ENCODE assay signal across 8 cellular contexts in the genomic region with DNA sequence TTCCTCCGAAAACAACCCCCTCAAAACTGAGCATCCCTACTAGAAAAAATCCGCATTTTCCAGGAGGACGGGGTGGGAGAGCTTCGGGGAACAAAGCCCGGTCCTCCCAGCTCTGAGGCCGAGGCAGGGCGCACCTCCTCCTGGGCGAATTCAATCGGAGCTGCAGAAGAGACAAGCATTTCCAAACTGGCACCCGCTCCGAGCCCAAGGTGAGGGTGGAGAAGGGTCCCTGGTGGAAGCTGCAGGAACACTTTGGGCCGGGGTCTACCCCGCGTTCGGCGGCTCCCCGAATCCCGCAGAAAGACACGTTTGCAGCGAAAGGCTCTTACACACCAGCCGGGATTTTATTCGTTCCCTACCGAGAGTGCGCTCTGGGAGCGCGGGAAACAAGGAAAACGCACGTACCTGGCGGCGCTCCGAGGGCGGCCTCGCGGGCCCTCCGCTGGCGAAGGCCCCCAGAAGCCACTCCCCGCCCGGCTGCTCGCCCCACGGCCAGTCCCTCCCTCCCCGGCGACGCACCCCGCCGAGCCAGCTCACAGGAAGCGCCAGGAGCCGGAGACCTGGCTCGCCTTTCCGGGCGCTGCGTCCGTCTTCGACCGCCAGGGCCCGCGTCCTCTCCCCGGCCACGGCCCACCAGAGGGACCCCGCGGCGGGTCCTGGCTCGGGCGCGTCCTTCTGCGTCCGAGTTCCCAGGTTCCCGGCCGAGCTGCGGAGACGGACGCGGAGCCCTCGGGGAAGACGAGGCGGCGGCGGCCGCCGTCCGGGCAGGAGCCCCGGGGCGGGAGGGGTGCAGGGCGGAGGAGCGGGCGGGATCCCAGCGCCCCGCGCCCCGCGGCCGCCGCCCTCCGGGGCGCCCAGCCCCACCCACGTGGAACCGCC. TPM values are rescaled to one million over a fixed set of nuclear protein-coding genes. Genes with fewer than 3 reads are reported as not detected.
DNase-seq lines count a peak whose midpoint lies in the region; ATAC-seq and TF ChIP-seq lines count a peak whose summit lies in the region.

No MANE protein-coding gene starts in this region.

- H3K27me3 ChIP-seq in hepatocyte (no peaks in the 10 kb centered on the region), rectal smooth muscle tissue (ENCODE audit: control insufficient read depth, insufficient read depth, low read length) (no peaks in the 10 kb centered on the region)

- peak overlapping the region; percentile 97 for H3K9ac ChIP-seq in rectal smooth muscle tissue (ENCODE audit: low read length)

- H4K20me1 ChIP-seq in hepatocyte (ENCODE audit: insufficient read depth, poor library complexity, severe bottlenecking): no peaks in the 10 kb centered on the region

- no peak overlapping the region for H2AFZ ChIP-seq in hepatocyte

- H3K36me3 ChIP-seq in hepatocyte (replicated peaks; ENCODE audit: insufficient read depth, low read depth) (no peaks in the 10 kb centered on the region), rectal smooth muscle tissue (ENCODE audit: control insufficient read depth, insufficient read depth, low read length) (no peaks in the 10 kb centered on the region)

- ATAC-seq in GM21825 (IDR thresholded peaks at IDR 0.05; ENCODE audit: unreplicated experiment) (peak; percentile 37), HG03378 (IDR thresholded peaks at IDR 0.05; ENCODE audit: unreplicated experiment) (no peak)

- TF ChIP-seq CTCF in LNCaP clone FGC (IDR thresholded peaks at IDR 0.05; ENCODE audit: control insufficient read depth, extremely low read depth, insufficient read depth) (no peak), astrocyte of the spinal cord (IDR thresholded peaks at IDR 0.05; ENCODE audit: low read depth, low read length) (peak; percentile 40), hepatocyte (IDR thresholded peaks at IDR 0.05; ENCODE audit: poor library complexity) (peak; percentile 3)

- H3K4me1 ChIP-seq in hepatocyte (ENCODE audit: insufficient read depth) (peaks cover 25% of the 10 kb centered on the region), rectal smooth muscle tissue (ENCODE audit: control insufficient read depth, insufficient read depth, low read length) (peaks cover 9% of the 10 kb centered on the region)

- H3K9me2 ChIP-seq in hepatocyte (replicated peaks; ENCODE audit: insufficient read depth): no peaks in the 10 kb centered on the region

- H3K27ac ChIP-seq in hepatocyte: peak overlapping the region; percentile 99
- peak overlapping the region; percentile 97 for H3K27ac ChIP-seq in rectal smooth muscle tissue (ENCODE audit: low read depth, low read length)

- peak overlapping the region; percentile 92 for H3K4me2 ChIP-seq in hepatocyte

- no peaks in the 10 kb centered on the region for H3K9me3 ChIP-seq in hepatocyte (ENCODE audit: low read depth)

- H3K4me3 ChIP-seq in LNCaP clone FGC (ENCODE audit: low read depth, low read length): peak overlapping the region; percentile 96
- H3K4me3 ChIP-seq in astrocyte of the spinal cord (ENCODE audit: low read depth, low read length): peak overlapping the region; percentile 96
- peak overlapping the region; percentile 73 for H3K4me3 ChIP-seq in hepatocyte
- H3K4me3 ChIP-seq in rectal smooth muscle tissue (ENCODE audit: low read length): peak overlapping the region; percentile 93

- peaks cover 70% of the 10 kb centered on the region for H3K79me2 ChIP-seq in hepatocyte

- WGBS in hepatocyte (ENCODE audit: low lambda C conversion rate, missing lambda C conversion rate): 3% methylated on average over 61 of the region's 96 CpGs

- in situ Hi-C loops in astrocyte of the spinal cord (cut with HindIII; ENCODE audit: low sequenced_read_pairs): no loop called here

- DNase-seq in GM03348 (ENCODE audit: low spot score) (peak; percentile 96), LNCaP clone FGC (ENCODE audit: low read depth) (peak; percentile 74), SK-N-DZ (ENCODE audit: low spot score) (peak; percentile 80), astrocyte of the spinal cord (ENCODE audit: low read depth, low spot score) (peak; percentile 93), hepatocyte (ENCODE audit: low spot score) (peak; percentile 89)

RNA-seq across cellular contexts. Expression of gene BAHCC1, which starts 49.8 kb away (rescaled TPM):
- polyA plus RNA-seq in SK-N-DZ (2014; cell fraction: cytosol; rRNA removed): 6.6 and 15.1 TPM in 2 replicates
- 33.7 and 55.3 TPM in 2 replicates for polyA plus RNA-seq in SK-N-DZ (2014; cell fraction: nucleus; rRNA removed)
- 6.6 and 8.6 TPM in 2 replicates for total RNA-seq in hepatocyte
- 6.4 and 7.9 TPM in 2 replicates for polyA plus RNA-seq in hepatocyte

RNA-seq across cellular contexts. Expression of gene SLC38A10, which starts 50.3 kb away (rescaled TPM):
- 37.0 and 51.8 TPM in 2 replicates for polyA plus RNA-seq in SK-N-DZ (2014; cell fraction: cytosol; rRNA removed)
- 68.3 and 105 TPM in 2 replicates for polyA plus RNA-seq in SK-N-DZ (2014; cell fraction: nucleus; rRNA removed)
- 71.3 and 91.4 TPM in 2 replicates for total RNA-seq in hepatocyte
- polyA plus RNA-seq in hepatocyte: 123 and 124 TPM in 2 replicates
